In genomic region chr10:7269988-7270387, GRCh38 we compare ENCODE assay signal across 14 cellular contexts.
DNase-seq lines count a peak whose midpoint lies in the region; ATAC-seq, FAIRE-seq and TF ChIP-seq lines count a peak whose summit lies in the region.
"Had no signal": no experiment of that assay in that cellular context is flagged by ENCODE, and none has a peak within 500 bp of the region (broad histone marks: within the 10 kb centered on the region; RNA-seq: fewer than 3 reads in every experiment).

No MANE protein-coding gene starts in this region.

- H3K4me1 ChIP-seq in BLaER1 treated with 17β-estradiol and CSF1 and Interleukin-3, amounts not matched to agents 10 nM and 100 nM: peaks cover 52 to 67% (median 60%) of the 10 kb centered on the region in 10 experiments
- H3K4me1 ChIP-seq in upper lobe of left lung: no peaks in the 10 kb centered on the region
- H3K4me1 ChIP-seq: ascending aorta, Caco-2 had no signal

- no peak overlapping the region for H3K9ac ChIP-seq in BLaER1 treated with 17β-estradiol and CSF1 and Interleukin-3, amounts not matched to agents 10 nM and 100 nM

- H3K27me3 ChIP-seq in BLaER1 treated with 17β-estradiol and CSF1 and Interleukin-3, amounts not matched to agents 10 nM and 100 nM: no peaks in the 10 kb centered on the region
- H3K27me3 ChIP-seq in CD4-positive, alpha-beta T cell (ENCODE audit: control insufficient read depth, insufficient read depth, low read length): no peaks in the 10 kb centered on the region
- H3K27me3 ChIP-seq in upper lobe of left lung: no peaks in the 10 kb centered on the region
- H3K27me3 ChIP-seq: ascending aorta had no signal

- no peak for FAIRE-seq in GM12891 (lab: Jason Lieb, UNC)

- DNase-seq in CD4-positive, alpha-beta T cell: no peak
- DNase-seq in natural killer cell: no peak
- DNase-seq in effector CD8-positive, alpha-beta T cell (lab: John Stamatoyannopoulos, UW): no peak
- DNase-seq in upper lobe of left lung: no peak
- no peak for DNase-seq in GM12891 (ENCODE audit: insufficient read length, low spot score)
- DNase-seq: Caco-2, H9, KBM-7, kidney glomerular epithelial cell, naive B cell, NCI-H748 treated with DMSO at 0.1 percent for 48 hours had no signal

- no peaks in the 10 kb centered on the region for H3K9me3 Mint-ChIP-seq in CD4-positive, alpha-beta T cell
- H3K9me3 Mint-ChIP-seq in activated naive CD8-positive, alpha-beta T cell (ENCODE audit: low read depth): no peaks in the 10 kb centered on the region
- no peaks in the 10 kb centered on the region for H3K9me3 Mint-ChIP-seq in natural killer cell
- H3K9me3 Mint-ChIP-seq: H9, naive B cell had no signal

- peak overlapping the region in 5 of 11 experiments; percentile 4 to 94 (median 18); a peak in 8 of 22 replicates for H3K27ac ChIP-seq in BLaER1 treated with 17β-estradiol and CSF1 and Interleukin-3, amounts not matched to agents 10 nM and 100 nM
- H3K27ac ChIP-seq in CD4-positive, alpha-beta T cell (ENCODE audit: low read depth, low read length): no peak overlapping the region
- H3K27ac ChIP-seq in upper lobe of left lung: no peak overlapping the region
- H3K27ac ChIP-seq: ascending aorta had no signal

- TF ChIP-seq CTCF in CD4-positive, alpha-beta T cell (IDR thresholded peaks at IDR 0.05): no peak
- TF ChIP-seq CTCF in natural killer cell (IDR thresholded peaks at IDR 0.05) (no peak), upper lobe of left lung (IDR thresholded peaks at IDR 0.05) (no peak)

- peak overlapping the region in 7 of 11 experiments; percentile 9 to 39 (median 30); a peak in 6 of 22 replicates for H3K4me2 ChIP-seq in BLaER1 treated with 17β-estradiol and CSF1 and Interleukin-3, amounts not matched to agents 10 nM and 100 nM

- H3K36me3 Mint-ChIP-seq in CD4-positive, alpha-beta T cell (ENCODE audit: low read depth): peaks cover 51% of the 10 kb centered on the region
- H3K36me3 Mint-ChIP-seq in activated naive CD8-positive, alpha-beta T cell: peaks cover 8% of the 10 kb centered on the region
- no peaks in the 10 kb centered on the region for H3K36me3 Mint-ChIP-seq in natural killer cell

- 71 to 76% methylated on average over 5 of the region's 5 CpGs for WGBS in upper lobe of left lung, 2 donors

- no peak overlapping the region for H3K4me3 ChIP-seq in BLaER1 treated with 17β-estradiol and CSF1 and Interleukin-3, amounts not matched to agents 10 nM and 100 nM
- no peak overlapping the region for H3K4me3 ChIP-seq in upper lobe of left lung
- H3K4me3 ChIP-seq: ascending aorta had no signal

- intact Hi-C loops in CD4-positive, alpha-beta T cell (cut with DNase I, micrococcal nuclease): loop anchor here (10.0 kb wide), 2 partner anchors 65 to 415 kb away; no protein-coding TSS in a partner anchor
- intact Hi-C loops in natural killer cell (cut with micrococcal nuclease): loop anchor here (1.0 to 10.0 kb wide), 4 partner anchors 11 to 795 kb away; no protein-coding TSS in a partner anchor

- no peaks in the 10 kb centered on the region for H4K20me1 ChIP-seq in BLaER1 treated with 17β-estradiol and CSF1 and Interleukin-3, amounts not matched to agents 10 nM and 100 nM

- CTCF ChIA-PET in CD4-positive, alpha-beta T cell (lab: Charles Lee): no interaction called here

- no peak for TF ChIP-seq EP300 in upper lobe of left lung (IDR thresholded peaks at IDR 0.05)

- no peak for ATAC-seq in CD4-positive, alpha-beta T cell (ENCODE audit: poor library complexity)
- no peak for ATAC-seq in natural killer cell
- ATAC-seq in upper lobe of left lung (ENCODE audit: low FRiP score in 2 of 2): no peak

- H3K27me3 Mint-ChIP-seq in CD4-positive, alpha-beta T cell: no peaks in the 10 kb centered on the region
- no peaks in the 10 kb centered on the region for H3K27me3 Mint-ChIP-seq in activated naive CD8-positive, alpha-beta T cell
- no peaks in the 10 kb centered on the region for H3K27me3 Mint-ChIP-seq in natural killer cell (ENCODE audit: low read depth in 2 of 2)
- H3K27me3 Mint-ChIP-seq: naive B cell had no signal

- H3K4me3 Mint-ChIP-seq in CD4-positive, alpha-beta T cell: no peak overlapping the region
- H3K4me3 Mint-ChIP-seq in activated naive CD8-positive, alpha-beta T cell: peak overlapping the region; percentile 8
- peak overlapping the region; percentile 87 for H3K4me3 Mint-ChIP-seq in natural killer cell
- H3K4me3 Mint-ChIP-seq: H9, naive B cell had no signal

- TF ChIP-seq POLR2A in upper lobe of left lung (IDR thresholded peaks at IDR 0.05) (no peak), GM12891 (IDR thresholded peaks at IDR 0.05; ENCODE audit: low read depth, low read length) (no peak)

- peaks cover 8 to 88% (median 68%) of the 10 kb centered on the region in 11 experiments; a peak in 20 of 22 replicates for H3K36me3 ChIP-seq in BLaER1 treated with 17β-estradiol and CSF1 and Interleukin-3, amounts not matched to agents 10 nM and 100 nM
- no peaks in the 10 kb centered on the region for H3K36me3 ChIP-seq in upper lobe of left lung
- H3K36me3 ChIP-seq: ascending aorta had no signal

- H3K9me3 ChIP-seq in BLaER1 treated with 17β-estradiol and CSF1 and Interleukin-3, amounts not matched to agents 10 nM and 100 nM (replicated peaks in 1 of 11): peaks cover 24 to 57% (median 48%) of the 10 kb centered on the region in 11 experiments
- no peaks in the 10 kb centered on the region for H3K9me3 ChIP-seq in CD4-positive, alpha-beta T cell (ENCODE audit: control insufficient read depth, low read length)
- no peaks in the 10 kb centered on the region for H3K9me3 ChIP-seq in upper lobe of left lung
- H3K9me3 ChIP-seq: ascending aorta had no signal

- peaks cover 42% of the 10 kb centered on the region for H3K4me1 Mint-ChIP-seq in CD4-positive, alpha-beta T cell (ENCODE audit: low read depth)
- peaks cover 55% of the 10 kb centered on the region for H3K4me1 Mint-ChIP-seq in activated naive CD8-positive, alpha-beta T cell (ENCODE audit: low read depth)
- peaks cover 62 to 71% of the 10 kb centered on the region in 2 donors for H3K4me1 Mint-ChIP-seq in natural killer cell
- H3K4me1 Mint-ChIP-seq: H9 had no signal

- POLR2A ChIA-PET in CD4-positive, alpha-beta T cell (lab: Charles Lee): interaction anchor here (1.8 kb wide), 1 partner anchor 11 kb away, joined by 10 read pairs; no protein-coding TSS in a partner anchor

- H3K27ac Mint-ChIP-seq in CD4-positive, alpha-beta T cell: peak overlapping the region; percentile 70
- H3K27ac Mint-ChIP-seq in activated naive CD8-positive, alpha-beta T cell: peak overlapping the region; percentile 54
- peak overlapping the region; percentile 82 to 85 for H3K27ac Mint-ChIP-seq in natural killer cell
- H3K27ac Mint-ChIP-seq: H9, naive B cell had no signal

TF ChIP-seq in GM12891, 5 proteins besides CTCF, POLR2A, EP300 and RAD21:
- TF ChIP-seq POU2F2 (IDR thresholded peaks at IDR 0.05; ENCODE audit: low read depth, low read length) (no peak), PAX5 (IDR thresholded peaks at IDR 0.05; ENCODE audit: insufficient read depth, low read length, severe bottlenecking) (no peak), POLR2AphosphoS5 (IDR thresholded peaks at IDR 0.05; ENCODE audit: low read depth, low read length) (no peak), SPI1 (IDR thresholded peaks at IDR 0.05; ENCODE audit: low read depth, low read length) (no peak), TAF1 (IDR thresholded peaks at IDR 0.05; ENCODE audit: low read depth, low read length) (no peak)
